ENCODE assay signal across 8 cellular contexts in the genomic region with DNA sequence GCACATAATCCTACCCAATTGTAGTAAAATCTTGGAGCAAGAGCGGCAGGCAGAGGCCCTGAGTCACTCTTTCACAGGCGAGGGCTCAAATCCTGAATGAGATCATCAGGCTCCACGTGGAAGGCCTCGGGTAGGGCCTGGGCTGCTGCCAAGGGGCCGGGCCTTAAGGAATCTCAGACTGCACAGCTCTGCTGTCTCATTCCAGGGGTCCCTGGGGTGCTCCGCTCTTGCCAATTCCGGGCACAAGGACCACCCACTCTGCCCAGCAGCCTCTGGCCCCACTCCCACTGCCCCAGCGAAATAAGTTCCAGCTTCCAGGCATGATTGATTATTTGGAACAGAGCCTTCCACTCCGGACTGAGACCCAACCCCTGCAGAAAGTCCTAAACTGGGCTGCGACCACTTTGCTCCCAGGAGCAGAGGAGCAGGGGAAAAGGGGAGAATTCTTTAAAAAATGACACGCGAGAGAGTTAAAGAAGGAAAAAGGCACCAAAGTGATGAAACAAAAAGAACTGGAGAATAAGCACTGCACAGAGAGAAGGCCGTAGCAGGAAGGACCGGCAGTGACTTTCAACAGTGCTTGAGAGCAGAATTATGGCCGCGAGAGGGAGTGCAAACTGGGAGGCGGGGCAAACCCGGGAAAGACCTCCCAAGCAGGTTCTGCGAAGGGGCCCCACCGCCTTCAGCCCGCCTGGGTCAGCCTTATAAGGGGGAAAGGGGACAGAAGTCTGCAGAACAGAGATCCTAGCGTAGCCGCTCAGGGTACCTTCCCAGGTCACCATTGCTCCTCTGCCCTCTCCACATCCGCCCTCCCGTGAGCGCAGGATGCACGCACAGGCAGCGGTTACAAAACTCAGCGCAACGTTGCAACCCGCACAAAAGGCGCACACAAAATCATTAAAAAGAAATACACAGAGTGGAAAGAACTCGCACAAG. TPM values are rescaled to one million over a fixed set of nuclear protein-coding genes. Genes with fewer than 3 reads are reported as not detected.
A peak's percentile ranks its signal among the peaks of the same experiment; 100 is the strongest.
DNase-seq lines count a peak whose midpoint lies in the region; ATAC-seq, FAIRE-seq and TF ChIP-seq lines count a peak whose summit lies in the region.

No MANE protein-coding gene starts in this region.

- no peaks in the 10 kb centered on the region for H3K9me3 ChIP-seq in MG63
- H3K9me3 ChIP-seq in naive thymus-derived CD4-positive, alpha-beta T cell (ENCODE audit: control insufficient read depth in 2 of 3, low read length in 3 of 3): no peaks in the 10 kb centered on the region
- no peaks in the 10 kb centered on the region for H3K9me3 ChIP-seq in vagina

- POLR2A ChIA-PET in naive thymus-derived CD4-positive, alpha-beta T cell (lab: Charles Lee): no interaction called here

- no peak for FAIRE-seq in GM12892 (lab: Jason Lieb, UNC)

- H3K27me3 Mint-ChIP-seq in naive thymus-derived CD4-positive, alpha-beta T cell: peaks cover 66 to 87% (median 75%) of the 10 kb centered on the region in 5 donors

- H3K27me3 ChIP-seq in MG63: no peaks in the 10 kb centered on the region
- peaks cover 0 to 9% of the 10 kb centered on the region in 2 donors for H3K27me3 ChIP-seq in naive thymus-derived CD4-positive, alpha-beta T cell (ENCODE audit: control insufficient read depth in 2 of 2, insufficient read depth in 2 of 2, low read length in 2 of 2)
- no peaks in the 10 kb centered on the region for H3K27me3 ChIP-seq in vagina

- ATAC-seq in naive thymus-derived CD4-positive, alpha-beta T cell: peak; percentile 62
- ATAC-seq in HG03342 (IDR thresholded peaks at IDR 0.05; ENCODE audit: unreplicated experiment): no peak

- peak overlapping the region; percentile 67 for H3K4me3 ChIP-seq in MG63
- H3K4me3 ChIP-seq in foreskin fibroblast (ENCODE audit: low read depth in 1 of 2, low read length in 2 of 2): peak overlapping the region; percentile 89 to 97
- peak overlapping the region; percentile 32 for H3K4me3 ChIP-seq in naive thymus-derived CD4-positive, alpha-beta T cell (ENCODE audit: low read length)
- H3K4me3 ChIP-seq in vagina: peak overlapping the region; percentile 69 to 86

- H3K4me1 Mint-ChIP-seq in naive thymus-derived CD4-positive, alpha-beta T cell: peaks cover 32 to 49% (median 41%) of the 10 kb centered on the region in 7 donors

- DNase-seq in Daoy (ENCODE audit: low read depth) (peak; percentile 93), MG63 (peak; percentile 97), foreskin fibroblast (peak; percentile 95 to 98), vagina (ENCODE audit: extremely low spot score in 2 of 2) (peak in 1 of 2 donors; percentile 98), GM12892 (ENCODE audit: insufficient read length) (no peak)
- DNase-seq in activated T-cell treated with anti-CD3 and anti-CD28 coated beads, Interleukin-2, amount 50 U/mL, for 48 hours: peak; percentile 27 to 35
- DNase-seq in naive thymus-derived CD4-positive, alpha-beta T cell: peak in 5 of 9 donors; percentile 16 to 55 (median 28)

- CTCF ChIA-PET in naive thymus-derived CD4-positive, alpha-beta T cell (lab: Charles Lee): interaction anchor here (0.7 kb wide), 1 partner anchor 10 kb away, joined by 3 read pairs; no protein-coding TSS in a partner anchor

- H3K36me3 ChIP-seq in MG63: peaks cover 59% of the 10 kb centered on the region
- H3K36me3 ChIP-seq in naive thymus-derived CD4-positive, alpha-beta T cell (ENCODE audit: control insufficient read depth in 2 of 3, insufficient read depth in 3 of 3, low read length in 3 of 3): no peaks in the 10 kb centered on the region
- H3K36me3 ChIP-seq in vagina: peaks cover 0 to 43% of the 10 kb centered on the region in 2 donors

- H3K4me3 Mint-ChIP-seq in naive thymus-derived CD4-positive, alpha-beta T cell: peak overlapping the region; percentile 75 to 89 (median 82)

- H3K27ac ChIP-seq in naive thymus-derived CD4-positive, alpha-beta T cell (ENCODE audit: low read depth, low read length): no peak overlapping the region
- peak overlapping the region; percentile 97 for H3K27ac ChIP-seq in vagina

- peaks cover 3 to 11% of the 10 kb centered on the region in 2 donors for H3K4me1 ChIP-seq in naive thymus-derived CD4-positive, alpha-beta T cell (ENCODE audit: control insufficient read depth in 2 of 2, insufficient read depth in 2 of 2, low read length in 2 of 2)
- peaks cover 39% of the 10 kb centered on the region for H3K4me1 ChIP-seq in vagina

- H3K27ac Mint-ChIP-seq in naive thymus-derived CD4-positive, alpha-beta T cell: peak overlapping the region in 3 of 9 donors; percentile 60 to 84 (median 69)

- intact Hi-C loops in naive thymus-derived CD4-positive, alpha-beta T cell (cut with micrococcal nuclease): loop anchor here (1.0 to 10.0 kb wide), 6 partner anchors 8 to 1992 kb away; partner anchors contain the start of gene MRPL39 (in 1 of the 2)
- intact Hi-C loops in vagina (cut with DNase I): loop anchor here (5.0 kb wide), 2 partner anchors 46 to 71 kb away; no protein-coding TSS in a partner anchor

- H3K9me3 Mint-ChIP-seq in naive thymus-derived CD4-positive, alpha-beta T cell: peaks cover 0 to 8% (median 0%) of the 10 kb centered on the region in 11 donors

- peak; percentile 28 for TF ChIP-seq CTCF in foreskin fibroblast (IDR thresholded peaks at IDR 0.05; ENCODE audit: low read depth, low read length)
- TF ChIP-seq CTCF in vagina (IDR thresholded peaks at IDR 0.05): peak in 2 of 3 experiments; percentile 9 to 27

- peak in 1 of 2 donors; percentile 47 for TF ChIP-seq POLR2A in vagina (IDR thresholded peaks at IDR 0.05)
- TF ChIP-seq POLR2A in GM12892 (IDR thresholded peaks at IDR 0.05; ENCODE audit: low read depth, low read length): no peak

- H3K36me3 Mint-ChIP-seq in naive thymus-derived CD4-positive, alpha-beta T cell: peaks cover 0 to 21% (median 0%) of the 10 kb centered on the region in 5 donors

RNA-seq across cellular contexts. Expression of gene ADAMTS1, which starts 2.0 kb away (rescaled TPM):
- 33.1 and 35.2 TPM in 2 replicates for total RNA-seq in Daoy (2014; rRNA removed; shearing (Covaris generic))
- total RNA-seq in MG63 (2014; rRNA removed; shearing (Covaris generic); ENCODE audit: low replicate concordance): 170 and 172 TPM in 2 replicates
- total RNA-seq in naive thymus-derived CD4-positive, alpha-beta T cell: 1 to 10 TPM in 2 of 5 experiments, under 1 TPM in 1, not detected in 2; 0.56 to 7.6 (median 3.3) TPM
- under 1 TPM; 0.48 to 0.71 TPM for polyA plus RNA-seq in naive thymus-derived CD4-positive, alpha-beta T cell
- total RNA-seq in vagina: 241 TPM
- polyA plus RNA-seq in GM12892 (2012; ENCODE audit: missing spikeins): not detected

Comparison
In these comparisons a context has a peak if more than half of its experiments do, and no peak if none do; other contexts are left out.
1. H3K4me3 ChIP-seq: peak in every context shown above with its lines; median percentile 93 in foreskin fibroblast; 78 in vagina; 67 in MG63; 32 in naive thymus-derived CD4-positive, alpha-beta T cell.